In the genomic region with DNA sequence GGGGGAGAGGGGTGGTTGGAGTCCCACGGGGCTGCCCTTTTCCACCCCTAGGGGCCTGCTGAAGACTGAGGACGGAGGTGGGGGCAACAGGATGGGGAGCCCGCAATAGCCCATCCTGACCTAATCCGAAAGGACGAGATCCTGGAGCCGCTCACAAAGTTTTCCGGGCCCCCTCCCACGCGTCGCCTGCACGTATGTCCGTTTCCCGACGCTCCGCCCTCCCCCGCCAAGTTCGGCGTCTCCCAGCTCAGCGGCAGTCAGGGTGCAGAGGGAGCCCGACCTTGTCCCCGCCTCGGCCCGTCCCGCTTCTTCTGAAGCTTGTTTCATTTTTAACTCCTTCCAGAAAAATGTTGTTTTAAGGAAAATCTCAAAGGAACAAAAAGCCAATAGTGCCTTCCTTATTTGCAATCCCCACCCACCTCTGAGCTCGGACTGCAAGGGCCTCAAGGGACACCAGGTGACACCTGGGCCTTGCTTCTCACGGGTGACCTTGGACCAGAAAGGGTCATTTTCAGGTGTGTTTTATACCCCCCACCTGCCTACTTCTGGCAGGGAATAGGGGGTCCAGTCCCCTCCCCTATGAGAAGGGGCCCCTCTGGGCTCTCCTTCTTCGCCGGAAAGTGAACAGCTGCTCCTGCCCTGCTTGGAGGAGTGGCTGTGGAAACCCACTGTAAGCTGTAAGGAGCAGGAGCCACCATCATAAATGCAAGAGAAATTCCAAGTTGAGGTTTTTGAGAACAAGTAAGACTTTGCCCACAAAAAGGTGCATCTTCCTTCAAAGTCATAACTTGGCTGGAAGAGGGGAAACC, we compare ENCODE assay signal across 8 cellular contexts. TPM values are rescaled to one million over a fixed set of nuclear protein-coding genes. Genes with fewer than 3 reads are reported as not detected.
DNase-seq lines count a peak whose midpoint lies in the region; ATAC-seq and TF ChIP-seq lines count a peak whose summit lies in the region.

No MANE protein-coding gene starts in this region.

- CTCF ChIA-PET in activated CD8-positive, alpha-beta T cell treated with anti-CD3 and anti-CD28 coated beads for 36 hours (lab: Charles Lee): interaction anchor here (4.5 kb wide), 1 partner anchor 18 kb away, joined by 28 read pairs; no protein-coding TSS in a partner anchor

- peak overlapping the region; percentile 96 for H3K4me3 ChIP-seq in right cardiac atrium (ENCODE audit: low read length)

- H3K27ac Mint-ChIP-seq in activated CD8-positive, alpha-beta T cell treated with anti-CD3 and anti-CD28 coated beads for 36 hours: no peak overlapping the region

- WGBS in right cardiac atrium: 10% methylated on average over 28 of the region's 28 CpGs

- POLR2A ChIA-PET in activated CD8-positive, alpha-beta T cell treated with anti-CD3 and anti-CD28 coated beads for 36 hours (lab: Charles Lee): no interaction called here

- H3K27me3 ChIP-seq in right cardiac atrium (ENCODE audit: control insufficient read depth, insufficient read depth): no peaks in the 10 kb centered on the region

- intact Hi-C loops in activated CD8-positive, alpha-beta T cell treated with anti-CD3 and anti-CD28 coated beads for 36 hours (cut with micrococcal nuclease): no loop called here
- intact Hi-C loops in right cardiac atrium (cut with DNase I) (loop anchor here in 3 of 4 donors (5.0 to 10.0 kb wide), 5 partner anchors 75 to 372 kb away; no protein-coding TSS in a partner anchor), sciatic nerve (cut with DNase I) (no loop called here)

- ATAC-seq in activated CD8-positive, alpha-beta T cell treated with anti-CD3 and anti-CD28 coated beads for 36 hours: no peak
- peak; percentile 35 to 60 for ATAC-seq in right cardiac atrium
- ATAC-seq in sciatic nerve: peak; percentile 45
- ATAC-seq in HG02970 (IDR thresholded peaks at IDR 0.05; ENCODE audit: low FRiP score, unreplicated experiment): no peak
- no peak for ATAC-seq in activated CD4-positive, CD25-positive, alpha-beta regulatory T cell treated with anti-CD3 and anti-CD28 coated beads, Interleukin-2, amount 50 U/mL, for 24 hours

- TF ChIP-seq CTCF in activated CD8-positive, alpha-beta T cell treated with anti-CD3 and anti-CD28 coated beads for 36 hours (IDR thresholded peaks at IDR 0.05): no peak

- DNase-seq in activated CD8-positive, alpha-beta T cell treated with anti-CD3 and anti-CD28 coated beads for 36 hours: peak; percentile 22
- peak; percentile 86 to 92 (median 92) for DNase-seq in right cardiac atrium
- DNase-seq in sciatic nerve (ENCODE audit: low spot score): peak; percentile 80
- DNase-seq in SKM-1 treated with dmso at 0.1 percent for 144 hours (lab: John Stamatoyannopoulos, UW; ENCODE audit: unreplicated experiment): no peak
- no peak for DNase-seq in NK-92 (lab: John Stamatoyannopoulos, UW; ENCODE audit: unreplicated experiment)

- H3K36me3 Mint-ChIP-seq in activated CD8-positive, alpha-beta T cell treated with anti-CD3 and anti-CD28 coated beads for 36 hours (ENCODE audit: low read depth): no peaks in the 10 kb centered on the region

- peaks cover 28% of the 10 kb centered on the region for H3K27me3 Mint-ChIP-seq in activated CD8-positive, alpha-beta T cell treated with anti-CD3 and anti-CD28 coated beads for 36 hours

- H3K27ac ChIP-seq in right cardiac atrium (ENCODE audit: low read length): peak overlapping the region; percentile 50

- H3K9me3 Mint-ChIP-seq in activated CD8-positive, alpha-beta T cell treated with anti-CD3 and anti-CD28 coated beads for 36 hours: no peaks in the 10 kb centered on the region

- H3K4me1 Mint-ChIP-seq in activated CD8-positive, alpha-beta T cell treated with anti-CD3 and anti-CD28 coated beads for 36 hours (ENCODE audit: low read depth): peaks cover 3% of the 10 kb centered on the region

- H3K9me3 ChIP-seq in ES-I3 (ENCODE audit: control insufficient read depth, insufficient read depth, low read length) (no peaks in the 10 kb centered on the region), right cardiac atrium (ENCODE audit: control insufficient read depth, low read length) (no peaks in the 10 kb centered on the region)

- H3K4me1 ChIP-seq in ES-I3 (ENCODE audit: insufficient read depth, low read length) (no peaks in the 10 kb centered on the region; the same call in 1 of the 2 replicates), right cardiac atrium (ENCODE audit: control insufficient read depth, insufficient read depth, low read length) (no peaks in the 10 kb centered on the region)

- H3K4me3 Mint-ChIP-seq in activated CD8-positive, alpha-beta T cell treated with anti-CD3 and anti-CD28 coated beads for 36 hours: no peak overlapping the region

- H3K9ac ChIP-seq in ES-I3 (ENCODE audit: low read depth, low read length): peak overlapping the region; percentile 68; the same call in 1 of the 2 replicates

- H3K36me3 ChIP-seq in ES-I3 (ENCODE audit: insufficient read depth, low read length): 0 out of 2 replicates have a peak, but pooled peaks cover 3% of the 10 kb centered on the region

RNA-seq across cellular contexts. Expression of a gene that starts 3.4 kb away (rescaled TPM):
- total RNA-seq in activated CD8-positive, alpha-beta T cell treated with anti-CD3 and anti-CD28 coated beads for 36 hours: not detected
- total RNA-seq in right cardiac atrium (10 to 100 TPM; 11.4 to 22.2 (median 14.6) TPM), sciatic nerve (25.3 TPM)
- 5.5 TPM for polyA plus RNA-seq in right cardiac atrium

Comparison
In these comparisons a context has a peak if more than half of its experiments do, and no peak if none do; other contexts are left out.
1. ATAC-seq: peak in right cardiac atrium (2 of 2) and sciatic nerve (single experiment); none in activated CD8-positive, alpha-beta T cell treated with anti-CD3 and anti-CD28 coated beads for 36 hours (single experiment), HG02970 (single experiment) and activated CD4-positive, CD25-positive, alpha-beta regulatory T cell treated with anti-CD3 and anti-CD28 coated beads, Interleukin-2, amount 50 U/mL, for 24 hours (0 of 2).
2. DNase-seq: peak in activated CD8-positive, alpha-beta T cell treated with anti-CD3 and anti-CD28 coated beads for 36 hours (single experiment), right cardiac atrium (3 of 3) and sciatic nerve (single experiment); none in SKM-1 treated with dmso at 0.1 percent for 144 hours (single experiment) and NK-92 (single experiment).
3. RNA of a gene that starts 3.4 kb away (total RNA-seq): 25.3 TPM in sciatic nerve (single experiment) and 11.4 to 22.2 TPM in right cardiac atrium; not detected in activated CD8-positive, alpha-beta T cell treated with anti-CD3 and anti-CD28 coated beads for 36 hours; every median in the first group is over 10 times any median in the second.
4. intact Hi-C loops: an anchor here in right cardiac atrium (5.0 to 10.0 kb wide); none called in activated CD8-positive, alpha-beta T cell treated with anti-CD3 and anti-CD28 coated beads for 36 hours and sciatic nerve.